In the genomic region with DNA sequence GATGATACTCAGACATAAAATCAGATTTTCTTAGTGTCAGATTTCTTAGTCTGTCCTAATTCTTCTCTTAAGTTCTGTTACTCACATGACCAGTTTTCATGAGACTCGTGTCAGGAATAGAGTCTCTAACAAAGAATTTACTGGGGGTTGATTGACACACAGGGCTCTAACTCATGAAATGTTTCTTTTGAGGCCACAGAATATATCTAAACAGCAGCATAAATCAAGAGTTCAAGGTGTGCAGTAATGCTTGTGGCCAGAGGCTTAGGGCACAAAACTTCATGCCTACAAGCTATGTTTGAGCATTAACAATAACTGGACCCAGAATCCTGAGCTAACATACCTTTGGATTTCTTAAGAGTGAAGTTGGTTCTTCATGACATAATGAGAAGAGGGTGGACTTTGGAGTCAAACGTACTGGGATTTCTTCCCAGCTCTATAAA, we compare ENCODE assay signal across 19 cellular contexts.
"Had no signal": no experiment of that assay in that cellular context is flagged by ENCODE, and none has a peak within 500 bp of the region (broad histone marks: within the 10 kb centered on the region; RNA-seq: fewer than 3 reads in every experiment).

No MANE protein-coding gene starts in this region.

- H3K4me3 ChIP-seq: ascending aorta, gastrocnemius medialis, pancreas had no signal

- H3K9me3 Mint-ChIP-seq: activated T-cell treated with anti-CD3 and anti-CD28 coated beads, Interleukin-2, amount 50 U/mL, for 72 hours; central memory CD8-positive, alpha-beta T cell; stimulated activated naive B cell treated with anti-CD40 and anti-IgM and Interleukin-4, amounts not matched to agents 10 μg/mL and 1 μg/mL and 100 μg/mL, for 72 hours had no signal

- H3K4me3 Mint-ChIP-seq: activated naive CD4-positive, alpha-beta T cell treated with anti-CD3 and anti-CD28 coated beads, Interleukin-2, amount 50 U/mL, for 24 hours; activated T-cell treated with anti-CD3 and anti-CD28 coated beads, Interleukin-2, amount 50 U/mL, for 72 hours; central memory CD8-positive, alpha-beta T cell; naive thymus-derived CD8-positive, alpha-beta T cell; stimulated activated naive B cell treated with anti-CD40 and anti-IgM and Interleukin-4, amounts not matched to agents 10 μg/mL and 1 μg/mL and 100 μg/mL, for 72 hours; T-helper 1 cell treated with Interleukin-12 subunit alpha and Interleukin-12 subunit beta and Interleukin-4 antibody, amounts not matched to agents 30 μg/mL and 1 μg/mL, for 36 hours had no signal

- FAIRE-seq: endometrium, pancreas had no signal

- H3K27me3 Mint-ChIP-seq: activated naive CD4-positive, alpha-beta T cell treated with anti-CD3 and anti-CD28 coated beads, Interleukin-2, amount 50 U/mL, for 24 hours; central memory CD8-positive, alpha-beta T cell; naive thymus-derived CD8-positive, alpha-beta T cell; stimulated activated naive B cell treated with anti-CD40 and anti-IgM and Interleukin-4, amounts not matched to agents 10 μg/mL and 1 μg/mL and 100 μg/mL, for 72 hours had no signal

- H3K4me1 ChIP-seq: ascending aorta had no signal

- H3K27ac Mint-ChIP-seq: activated naive CD4-positive, alpha-beta T cell treated with anti-CD3 and anti-CD28 coated beads, Interleukin-2, amount 50 U/mL, for 24 hours; activated T-cell treated with anti-CD3 and anti-CD28 coated beads, Interleukin-2, amount 50 U/mL, for 72 hours; naive thymus-derived CD8-positive, alpha-beta T cell; stimulated activated naive B cell treated with anti-CD40 and anti-IgM and Interleukin-4, amounts not matched to agents 10 μg/mL and 1 μg/mL and 100 μg/mL, for 72 hours; T-helper 1 cell treated with Interleukin-12 subunit alpha and Interleukin-12 subunit beta and Interleukin-4 antibody, amounts not matched to agents 30 μg/mL and 1 μg/mL, for 36 hours had no signal

- H3K36me3 ChIP-seq: ascending aorta, gastrocnemius medialis, pancreas had no signal

- H3K27ac ChIP-seq: ascending aorta, gastrocnemius medialis, pancreas, VCaP had no signal

- ATAC-seq: activated T-cell treated with anti-CD3 and anti-CD28 coated beads, Interleukin-2, amount 50 U/mL, for 72 hours; gastrocnemius medialis; naive thymus-derived CD8-positive, alpha-beta T cell; pancreas; sciatic nerve; stimulated activated naive B cell treated with anti-CD40 and anti-IgM and Interleukin-4, amounts not matched to agents 10 μg/mL and 1 μg/mL and 100 μg/mL, for 72 hours had no signal

- H3K9me3 ChIP-seq: ascending aorta, gastrocnemius medialis, pancreas had no signal

- DNase-seq: activated CD4-positive, alpha-beta T cell treated with anti-CD3 and anti-CD28 coated beads, Interleukin-2, amount 50 U/mL, for 1 hour; activated CD4-positive, CD25-positive, alpha-beta regulatory T cell treated with anti-CD3 and anti-CD28 coated beads, Interleukin-2, amount 50 U/mL, for 72 hours; activated CD8-positive, alpha-beta memory T cell treated with anti-CD3 and anti-CD28 coated beads, Interleukin-2, amount 50 U/mL, for 4 hours; activated gamma-delta T cell; activated T-cell treated with anti-CD3 and anti-CD28 coated beads, Interleukin-2, amount 50 U/mL, for 72 hours; cortex of kidney; gastrocnemius medialis; head of caudate nucleus; mesendoderm; naive thymus-derived CD8-positive, alpha-beta T cell; pancreas; stimulated activated naive B cell treated with anti-CD40 and anti-IgM and Interleukin-4, amounts not matched to agents 10 μg/mL and 1 μg/mL and 100 μg/mL, for 72 hours had no signal

- H3K27me3 ChIP-seq: ascending aorta, gastrocnemius medialis, pancreas had no signal

- H3K4me1 Mint-ChIP-seq: activated naive CD4-positive, alpha-beta T cell treated with anti-CD3 and anti-CD28 coated beads, Interleukin-2, amount 50 U/mL, for 24 hours; central memory CD8-positive, alpha-beta T cell had no signal
